1 cellular context compared by ENCODE assay signal in the genomic region with DNA sequence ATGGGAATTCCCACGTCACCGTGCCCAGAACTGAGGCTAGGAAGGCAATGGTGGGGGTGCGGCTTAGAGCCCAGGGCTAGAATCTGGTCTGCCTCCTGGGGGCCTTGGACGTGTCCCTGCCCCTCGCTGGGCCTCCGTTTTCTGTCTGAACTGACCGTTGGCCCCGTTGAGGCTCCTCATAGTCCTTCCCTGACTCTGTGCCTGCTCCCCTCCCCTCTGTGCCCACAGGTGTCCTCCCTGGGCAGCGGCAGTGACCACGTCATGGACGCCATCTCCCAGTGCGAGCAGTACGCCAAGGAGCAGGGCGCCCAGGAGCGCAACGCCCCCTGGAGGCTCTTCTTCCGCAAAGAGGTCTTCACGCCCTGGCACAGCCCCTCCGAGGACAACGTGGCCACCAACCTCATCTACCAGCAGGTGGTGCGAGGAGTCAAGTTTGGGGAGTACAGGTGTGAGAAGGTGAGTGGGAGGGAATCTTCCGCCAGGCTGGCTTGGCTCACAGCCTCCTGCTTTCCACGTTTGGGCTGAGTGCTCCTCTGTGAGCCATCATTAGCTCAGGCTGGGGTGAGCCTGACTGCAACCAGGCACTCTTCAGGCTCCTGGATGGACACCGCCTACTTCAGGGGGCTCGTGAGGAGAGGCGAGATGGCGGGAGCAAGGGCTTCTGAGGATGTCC.
TF ChIP-seq lines count a peak whose summit lies in the region.

No MANE protein-coding gene starts in this region.

TF ChIP-seq in K562, 482 proteins besides CTCF, POLR2A, EP300 and RAD21 (continued from another document and continues in another):
- TF ChIP-seq CTCFL (IDR thresholded peaks at IDR 0.05; ENCODE audit: borderline replicate concordance, insufficient read depth, low read depth, low read length, poor library complexity, severe bottlenecking) = peak; percentile 93
- TF ChIP-seq KDM5B (IDR thresholded peaks at IDR 0.05; ENCODE audit: insufficient replicate concordance, low read depth, low read length) = peak; percentile 67
- TF ChIP-seq, protein P1, sequence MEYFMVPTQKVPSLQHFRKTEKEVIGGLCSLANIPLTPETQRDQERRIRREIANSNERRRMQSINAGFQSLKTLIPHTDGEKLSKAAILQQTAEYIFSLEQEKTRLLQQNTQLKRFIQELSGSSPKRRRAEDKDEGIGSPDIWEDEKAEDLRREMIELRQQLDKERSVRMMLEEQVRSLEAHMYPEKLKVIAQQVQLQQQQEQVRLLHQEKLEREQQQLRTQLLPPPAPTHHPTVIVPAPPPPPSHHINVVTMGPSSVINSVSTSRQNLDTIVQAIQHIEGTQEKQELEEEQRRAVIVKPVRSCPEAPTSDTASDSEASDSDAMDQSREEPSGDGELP (CRISPR knock-in tag; IDR thresholded peaks at IDR 0.05; ENCODE audit: borderline replicate concordance) = peak; percentile 74; the same call in 1 of the 2 replicates
- TF ChIP-seq, protein P2, sequence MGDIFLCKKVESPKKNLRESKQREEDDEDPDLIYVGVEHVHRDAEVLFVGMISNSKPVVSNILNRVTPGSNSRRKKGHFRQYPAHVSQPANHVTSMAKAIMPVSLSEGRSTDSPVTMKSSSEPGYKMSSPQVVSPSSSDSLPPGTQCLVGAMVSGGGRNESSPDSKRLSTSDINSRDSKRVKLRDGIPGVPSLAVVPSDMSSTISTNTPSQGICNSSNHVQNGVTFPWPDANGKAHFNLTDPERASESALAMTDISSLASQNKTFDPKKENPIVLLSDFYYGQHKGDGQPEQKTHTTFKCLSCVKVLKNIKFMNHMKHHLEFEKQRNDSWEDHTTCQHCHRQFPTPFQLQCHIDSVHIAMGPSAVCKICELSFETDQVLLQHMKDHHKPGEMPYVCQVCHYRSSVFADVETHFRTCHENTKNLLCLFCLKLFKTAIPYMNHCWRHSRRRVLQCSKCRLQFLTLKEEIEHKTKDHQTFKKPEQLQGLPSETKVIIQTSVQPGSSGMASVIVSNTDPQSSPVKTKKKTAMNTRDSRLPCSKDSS (IDR thresholded peaks at IDR 0.05; ENCODE audit: low read depth, partially characterized antibody) = no peak
- TF ChIP-seq EP400 (IDR thresholded peaks at IDR 0.05) = peak; percentile 77
- TF ChIP-seq TOE1 (IDR thresholded peaks at IDR 0.05; ENCODE audit: borderline replicate concordance) = peak; percentile 68
- peak; percentile 66; the same call in 1 of the 2 replicates for TF ChIP-seq TOE1 (CRISPR knock-in tag; IDR thresholded peaks at IDR 0.05; ENCODE audit: borderline replicate concordance, low read depth)
- peak; percentile 92 for TF ChIP-seq ZBTB7A (IDR thresholded peaks at IDR 0.05; ENCODE audit: borderline replicate concordance, control insufficient read depth, low read depth, low read length)
- TF ChIP-seq CTBP1 (IDR thresholded peaks at IDR 0.05; ENCODE audit: borderline replicate concordance) = peak; percentile 92
- TF ChIP-seq ZNF644 (tag; IDR thresholded peaks at IDR 0.05; ENCODE audit: low read depth) = no peak
- TF ChIP-seq PRDM10 (IDR thresholded peaks at IDR 0.05; ENCODE audit: partially characterized antibody) = no peak
- TF ChIP-seq ZBTB9 (CRISPR knock-in tag; IDR thresholded peaks at IDR 0.05) = 0 out of 2 replicates have a peak, but pooled peaks have one; percentile 45
- TF ChIP-seq RBFOX2 (IDR thresholded peaks at IDR 0.05; ENCODE audit: low read depth, low read length) = peak; percentile 63
- no peak; the same call in 1 of the 2 replicates for TF ChIP-seq SMARCA5 (IDR thresholded peaks at IDR 0.05)
- 0 out of 2 replicates have a peak, but pooled peaks have one; percentile 22 for TF ChIP-seq TEAD4 (IDR thresholded peaks at IDR 0.05; ENCODE audit: low read length)
- no peak for TF ChIP-seq TEAD4 (CRISPR knock-in tag; IDR thresholded peaks at IDR 0.05; ENCODE audit: borderline replicate concordance)
- TF ChIP-seq, protein P3, sequence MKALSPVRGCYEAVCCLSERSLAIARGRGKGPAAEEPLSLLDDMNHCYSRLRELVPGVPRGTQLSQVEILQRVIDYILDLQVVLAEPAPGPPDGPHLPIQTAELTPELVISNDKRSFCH (CRISPR knock-in tag; IDR thresholded peaks at IDR 0.05) = no peak
- TF ChIP-seq, protein P3 (tag; IDR thresholded peaks at IDR 0.05) = 0 out of 2 replicates have a peak, but pooled peaks have one; percentile 33
- TF ChIP-seq VEZF1 (CRISPR knock-in tag; IDR thresholded peaks at IDR 0.05) = peak; percentile 32; the same call in 1 of the 2 replicates
- TF ChIP-seq RNF219 (CRISPR knock-in tag; IDR thresholded peaks at IDR 0.05) = no peak
- TF ChIP-seq THAP12 (CRISPR knock-in tag; IDR thresholded peaks at IDR 0.05) = no peak
- TF ChIP-seq ARID1B (IDR thresholded peaks at IDR 0.05) = no peak
- peak; percentile 61 for TF ChIP-seq ETV5 (CRISPR knock-in tag; IDR thresholded peaks at IDR 0.05; ENCODE audit: low read depth)
- no peak for TF ChIP-seq JUN (IDR thresholded peaks at IDR 0.05; ENCODE audit: borderline replicate concordance, low read depth, low read length)
- 0 out of 2 replicates have a peak, but pooled peaks have one; percentile 12 for TF ChIP-seq JUN (CRISPR knock-in tag; IDR thresholded peaks at IDR 0.05; ENCODE audit: borderline replicate concordance)
- no peak for TF ChIP-seq ZNF143 (CRISPR knock-in tag; IDR thresholded peaks at IDR 0.05)
- no peak for TF ChIP-seq ZC3H4 (CRISPR knock-in tag; IDR thresholded peaks at IDR 0.05; ENCODE audit: borderline replicate concordance)
- TF ChIP-seq ZNF780A (CRISPR knock-in tag; IDR thresholded peaks at IDR 0.05) = no peak
- peak; percentile 69; the same call in 1 of the 2 replicates for TF ChIP-seq RB1 (IDR thresholded peaks at IDR 0.05; ENCODE audit: low read depth)
- peak; percentile 90 for TF ChIP-seq L3MBTL2 (IDR thresholded peaks at IDR 0.05)
- no peak for TF ChIP-seq HEY1 (CRISPR knock-in tag; IDR thresholded peaks at IDR 0.05; ENCODE audit: borderline replicate concordance)
- no peak for TF ChIP-seq HBP1 (CRISPR knock-in tag; IDR thresholded peaks at IDR 0.05)
- TF ChIP-seq, protein P4, sequence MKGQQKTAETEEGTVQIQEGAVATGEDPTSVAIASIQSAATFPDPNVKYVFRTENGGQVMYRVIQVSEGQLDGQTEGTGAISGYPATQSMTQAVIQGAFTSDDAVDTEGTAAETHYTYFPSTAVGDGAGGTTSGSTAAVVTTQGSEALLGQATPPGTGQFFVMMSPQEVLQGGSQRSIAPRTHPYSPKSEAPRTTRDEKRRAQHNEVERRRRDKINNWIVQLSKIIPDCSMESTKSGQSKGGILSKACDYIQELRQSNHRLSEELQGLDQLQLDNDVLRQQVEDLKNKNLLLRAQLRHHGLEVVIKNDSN (CRISPR knock-in tag; IDR thresholded peaks at IDR 0.05) = no peak
- TF ChIP-seq ZNF134 (CRISPR knock-in tag; conservative IDR thresholded peaks at IDR 0.05) = no peak
